ENCODE assay signal across 10 cellular contexts in the genomic region with DNA sequence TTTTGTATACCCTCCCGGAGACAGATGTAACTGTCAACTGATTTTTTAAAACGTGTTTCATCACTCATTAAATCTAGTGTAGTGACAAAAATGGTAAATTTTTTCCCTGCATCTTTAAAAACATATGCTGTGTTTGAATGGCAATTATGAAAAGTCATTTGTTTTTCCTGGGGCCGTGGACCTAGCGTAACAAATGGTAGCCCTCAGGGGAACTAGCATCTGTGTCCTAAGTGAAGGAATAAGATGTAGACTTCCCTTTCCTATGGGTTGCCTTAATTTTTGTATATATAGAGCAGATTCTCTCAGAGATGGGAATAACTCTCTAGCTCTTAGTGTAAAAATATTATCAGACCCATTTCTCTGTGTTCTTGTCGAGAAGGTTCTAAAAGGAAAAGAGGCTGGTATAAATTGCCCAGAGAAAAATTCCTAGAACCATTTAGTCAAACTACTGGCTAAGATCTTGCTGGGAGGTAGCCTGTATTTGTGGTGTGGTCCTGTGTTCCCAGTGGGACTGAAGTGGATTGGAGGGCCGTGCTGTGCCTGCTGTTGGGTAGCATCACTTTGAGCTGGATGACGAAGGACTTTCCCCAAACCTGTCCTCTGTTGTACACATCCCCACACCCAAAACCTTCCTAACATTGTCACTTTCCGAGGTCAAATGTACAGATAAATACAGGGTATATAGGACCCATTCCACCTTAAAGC.
A peak's percentile ranks its signal among the peaks of the same experiment; 100 is the strongest.
DNase-seq lines count a peak whose midpoint lies in the region; ATAC-seq and TF ChIP-seq lines count a peak whose summit lies in the region.
"Had no signal": no experiment of that assay in that cellular context is flagged by ENCODE, and none has a peak within 500 bp of the region (broad histone marks: within the 10 kb centered on the region; RNA-seq: fewer than 3 reads in every experiment).

No MANE protein-coding gene starts in this region.

- H3K9me3 Mint-ChIP-seq in chondrocyte (ENCODE audit: low read depth) (no peaks in the 10 kb centered on the region), osteocyte (ENCODE audit: unreplicated experiment) (no peaks in the 10 kb centered on the region)

- H3K4me1 Mint-ChIP-seq in chondrocyte (ENCODE audit: low read depth) (peaks cover 82% of the 10 kb centered on the region), osteocyte (ENCODE audit: unreplicated experiment) (peaks cover 56% of the 10 kb centered on the region)

- H3F3A ChIP-seq in DOHH2 (ENCODE audit: control insufficient read depth, insufficient read depth) (peaks cover 20% of the 10 kb centered on the region), Loucy (ENCODE audit: low read depth) (peaks cover 24% of the 10 kb centered on the region)

- H3K4me3 Mint-ChIP-seq in chondrocyte (ENCODE audit: unreplicated experiment) (no peak overlapping the region), osteocyte (ENCODE audit: unreplicated experiment) (no peak overlapping the region)

- H3K4me1 ChIP-seq in DOHH2 (ENCODE audit: control insufficient read depth, low read length) (peaks cover 94% of the 10 kb centered on the region), Loucy (ENCODE audit: insufficient read depth, low read length, poor library complexity, severe bottlenecking) (peaks cover 86% of the 10 kb centered on the region)

- TF ChIP-seq CTCF in DOHH2 (IDR thresholded peaks at IDR 0.05; ENCODE audit: low read depth, low read length, poor library complexity, severe bottlenecking) (no peak), Loucy (conservative IDR thresholded peaks at IDR 0.05; ENCODE audit: low read length) (no peak), chondrocyte (IDR thresholded peaks at IDR 0.05) (no peak), osteocyte (IDR thresholded peaks at IDR 0.05) (no peak)

- ATAC-seq in HG02678 (IDR thresholded peaks at IDR 0.05; ENCODE audit: unreplicated experiment) (no peak), GM18867 (IDR thresholded peaks at IDR 0.05; ENCODE audit: unreplicated experiment) (no peak)

- H3K36me3 ChIP-seq in DOHH2 (ENCODE audit: control insufficient read depth, low read length) (no peaks in the 10 kb centered on the region), Loucy (ENCODE audit: insufficient read depth, low read length) (no peaks in the 10 kb centered on the region)

- H4K20me1 ChIP-seq in DOHH2 (ENCODE audit: control insufficient read depth, insufficient read depth, low read depth, low read length) (no peaks in the 10 kb centered on the region), Loucy (ENCODE audit: insufficient read depth, low read length, poor library complexity, severe bottlenecking) (peaks cover 5% of the 10 kb centered on the region)

- H3K27me3 ChIP-seq in DOHH2 (ENCODE audit: control insufficient read depth, low read length) (no peaks in the 10 kb centered on the region), Loucy (ENCODE audit: insufficient read depth, low read length, poor library complexity, severe bottlenecking) (no peaks in the 10 kb centered on the region)

- H3K4me3 ChIP-seq in DOHH2 (ENCODE audit: low read length) = peak overlapping the region; percentile 67
- peak overlapping the region; percentile 76 for H3K4me3 ChIP-seq in Loucy (ENCODE audit: low read length, poor library complexity, severe bottlenecking)
- H3K4me3 ChIP-seq: lung had no signal

- DNase-seq in chondrocyte (ENCODE audit: low spot score) = no peak
- no peak for DNase-seq in osteocyte (ENCODE audit: extremely low spot score, unreplicated experiment)
- no peak for DNase-seq in activated CD4-positive, CD25-positive, alpha-beta regulatory T cell (lab: John Stamatoyannopoulos, UW)
- DNase-seq: NCI-H2029; stimulated activated CD4-positive, alpha-beta T cell treated with anti-CD3 and anti-CD28 coated beads, Interleukin-1b, Interleukin-23, amount 100 ng/mL, for 48 hours had no signal

- H3K4me2 ChIP-seq in DOHH2 (ENCODE audit: low read length) (peak overlapping the region; percentile 74), Loucy (ENCODE audit: low read depth, low read length, poor library complexity, severe bottlenecking) (peak overlapping the region; percentile 80)

- H3K27me3 Mint-ChIP-seq in chondrocyte (ENCODE audit: low read depth) (no peaks in the 10 kb centered on the region), osteocyte (ENCODE audit: unreplicated experiment) (no peaks in the 10 kb centered on the region)

- H3K9me3 ChIP-seq in DOHH2 (ENCODE audit: control insufficient read depth, insufficient read depth, low read length) = no peaks in the 10 kb centered on the region
- no peaks in the 10 kb centered on the region for H3K9me3 ChIP-seq in Loucy (ENCODE audit: insufficient read depth, low read depth, low read length)

- peak overlapping the region; percentile 80 for H3K9ac ChIP-seq in Loucy (ENCODE audit: low read depth, low read length, poor library complexity, severe bottlenecking)

- peak overlapping the region; percentile 66 for H3K27ac ChIP-seq in DOHH2 (ENCODE audit: low read depth, low read length)

- H3K79me2 ChIP-seq in DOHH2 (ENCODE audit: control insufficient read depth, low read length) = peaks cover 86% of the 10 kb centered on the region
- peaks cover 88% of the 10 kb centered on the region for H3K79me2 ChIP-seq in Loucy (ENCODE audit: insufficient read depth, low read length)

- H3K27ac Mint-ChIP-seq in chondrocyte (ENCODE audit: unreplicated experiment) = peak overlapping the region; percentile 75
- H3K27ac Mint-ChIP-seq in osteocyte (ENCODE audit: unreplicated experiment) = peak overlapping the region; percentile 56

- H3K9me2 ChIP-seq in DOHH2 (replicated peaks; ENCODE audit: control insufficient read depth, low read length) (no peaks in the 10 kb centered on the region), Loucy (replicated peaks; ENCODE audit: low read depth, low read length) (no peaks in the 10 kb centered on the region)

- H3K36me3 Mint-ChIP-seq in chondrocyte (ENCODE audit: low read depth) (no peaks in the 10 kb centered on the region), osteocyte (ENCODE audit: unreplicated experiment) (no peaks in the 10 kb centered on the region)

- no peak overlapping the region for H2AFZ ChIP-seq in Loucy (ENCODE audit: low read length)
